In genomic region chr7:8064828-8065227, GRCh38 we compare ENCODE assay signal across 1 cellular context.
TF ChIP-seq lines count a peak whose summit lies in the region.

No MANE protein-coding gene starts in this region.

TF ChIP-seq in SK-N-SH, 30 proteins besides CTCF, POLR2A, EP300 and RAD21 (continued from another document):
- no peak for TF ChIP-seq REST (IDR thresholded peaks at IDR 0.05; ENCODE audit: low read depth, low read length)
- 0 out of 2 replicates have a peak, but pooled peaks have one; percentile 17 for TF ChIP-seq TEAD4 (IDR thresholded peaks at IDR 0.05; ENCODE audit: borderline replicate concordance, insufficient read depth)
- TF ChIP-seq TCF12 (IDR thresholded peaks at IDR 0.05): peak; percentile 28
- TF ChIP-seq, protein P1, sequence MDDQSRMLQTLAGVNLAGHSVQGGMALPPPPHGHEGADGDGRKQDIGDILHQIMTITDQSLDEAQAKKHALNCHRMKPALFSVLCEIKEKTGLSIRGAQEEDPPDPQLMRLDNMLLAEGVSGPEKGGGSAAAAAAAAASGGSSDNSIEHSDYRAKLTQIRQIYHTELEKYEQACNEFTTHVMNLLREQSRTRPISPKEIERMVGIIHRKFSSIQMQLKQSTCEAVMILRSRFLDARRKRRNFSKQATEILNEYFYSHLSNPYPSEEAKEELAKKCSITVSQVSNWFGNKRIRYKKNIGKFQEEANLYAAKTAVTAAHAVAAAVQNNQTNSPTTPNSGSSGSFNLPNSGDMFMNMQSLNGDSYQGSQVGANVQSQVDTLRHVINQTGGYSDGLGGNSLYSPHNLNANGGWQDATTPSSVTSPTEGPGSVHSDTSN (IDR thresholded peaks at IDR 0.05): peak; percentile 86
- TF ChIP-seq, protein P2, sequence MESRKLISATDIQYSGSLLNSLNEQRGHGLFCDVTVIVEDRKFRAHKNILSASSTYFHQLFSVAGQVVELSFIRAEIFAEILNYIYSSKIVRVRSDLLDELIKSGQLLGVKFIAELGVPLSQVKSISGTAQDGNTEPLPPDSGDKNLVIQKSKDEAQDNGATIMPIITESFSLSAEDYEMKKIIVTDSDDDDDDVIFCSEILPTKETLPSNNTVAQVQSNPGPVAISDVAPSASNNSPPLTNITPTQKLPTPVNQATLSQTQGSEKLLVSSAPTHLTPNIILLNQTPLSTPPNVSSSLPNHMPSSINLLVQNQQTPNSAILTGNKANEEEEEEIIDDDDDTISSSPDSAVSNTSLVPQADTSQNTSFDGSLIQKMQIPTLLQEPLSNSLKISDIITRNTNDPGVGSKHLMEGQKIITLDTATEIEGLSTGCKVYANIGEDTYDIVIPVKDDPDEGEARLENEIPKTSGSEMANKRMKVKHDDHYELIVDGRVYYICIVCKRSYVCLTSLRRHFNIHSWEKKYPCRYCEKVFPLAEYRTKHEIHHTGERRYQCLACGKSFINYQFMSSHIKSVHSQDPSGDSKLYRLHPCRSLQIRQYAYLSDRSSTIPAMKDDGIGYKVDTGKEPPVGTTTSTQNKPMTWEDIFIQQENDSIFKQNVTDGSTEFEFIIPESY (IDR thresholded peaks at IDR 0.05; ENCODE audit: borderline replicate concordance, low read depth): 0 out of 2 replicates have a peak, but pooled peaks have one; percentile 72
- TF ChIP-seq YY1 (IDR thresholded peaks at IDR 0.05; ENCODE audit: low read depth): 0 out of 2 replicates have a peak, but pooled peaks have one; percentile 35
- no peak for TF ChIP-seq SMC3 (IDR thresholded peaks at IDR 0.05; ENCODE audit: low read depth, low read length)
- TF ChIP-seq MAX (IDR thresholded peaks at IDR 0.05; ENCODE audit: low read depth): no peak
- peak; percentile 49; the same call in 1 of the 2 replicates for TF ChIP-seq FOSL2 (IDR thresholded peaks at IDR 0.05; ENCODE audit: borderline replicate concordance, low read depth)
- TF ChIP-seq GATA2 (CRISPR knock-in tag; IDR thresholded peaks at IDR 0.05): no peak
- TF ChIP-seq GABPA (IDR thresholded peaks at IDR 0.05; ENCODE audit: low read depth): no peak
- no peak for TF ChIP-seq NRF1 (IDR thresholded peaks at IDR 0.05; ENCODE audit: low read depth, low read length)
TF ChIP-seq in SK-N-SH: peak in this region for 9.
